ENCODE assay signal across 1 cellular context in the genomic region with DNA sequence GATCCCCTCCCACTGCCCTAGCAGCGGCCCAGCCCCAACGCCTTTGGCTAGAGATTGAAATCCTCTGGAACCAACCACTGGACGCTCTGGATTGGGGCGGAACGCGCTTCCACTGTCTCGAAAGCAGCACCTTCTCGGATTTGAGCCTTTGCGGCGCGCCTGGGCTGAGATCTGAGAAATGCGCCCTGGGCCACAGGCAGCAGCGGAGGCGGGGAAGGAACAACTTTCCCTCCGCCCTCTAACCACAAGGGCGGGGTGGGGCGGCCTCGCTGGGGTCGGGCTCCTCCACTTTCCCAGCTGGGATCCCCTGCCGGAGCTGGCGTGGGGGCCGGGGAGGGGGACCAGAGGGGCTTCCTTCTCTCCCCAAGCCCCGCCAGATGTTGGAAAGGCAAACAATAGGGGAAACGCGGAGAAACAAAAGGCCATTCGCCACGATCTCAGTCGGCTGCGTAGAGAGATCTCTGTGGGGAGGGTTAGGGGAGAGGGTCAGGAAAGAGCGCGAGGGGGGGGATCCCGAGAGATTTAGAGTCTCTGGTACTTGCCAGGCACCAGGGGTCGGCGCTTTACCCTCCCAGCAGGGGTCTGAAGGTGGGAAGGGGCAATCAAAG.
TF ChIP-seq lines count a peak whose summit lies in the region.

No MANE protein-coding gene starts in this region.

TF ChIP-seq in IMR-90, 13 proteins besides CTCF, POLR2A, EP300 and RAD21:
- TF ChIP-seq CEBPB (IDR thresholded peaks at IDR 0.05; ENCODE audit: low read depth, low read length), result no peak
